19 cellular contexts compared by ENCODE assay signal in the genomic region with DNA sequence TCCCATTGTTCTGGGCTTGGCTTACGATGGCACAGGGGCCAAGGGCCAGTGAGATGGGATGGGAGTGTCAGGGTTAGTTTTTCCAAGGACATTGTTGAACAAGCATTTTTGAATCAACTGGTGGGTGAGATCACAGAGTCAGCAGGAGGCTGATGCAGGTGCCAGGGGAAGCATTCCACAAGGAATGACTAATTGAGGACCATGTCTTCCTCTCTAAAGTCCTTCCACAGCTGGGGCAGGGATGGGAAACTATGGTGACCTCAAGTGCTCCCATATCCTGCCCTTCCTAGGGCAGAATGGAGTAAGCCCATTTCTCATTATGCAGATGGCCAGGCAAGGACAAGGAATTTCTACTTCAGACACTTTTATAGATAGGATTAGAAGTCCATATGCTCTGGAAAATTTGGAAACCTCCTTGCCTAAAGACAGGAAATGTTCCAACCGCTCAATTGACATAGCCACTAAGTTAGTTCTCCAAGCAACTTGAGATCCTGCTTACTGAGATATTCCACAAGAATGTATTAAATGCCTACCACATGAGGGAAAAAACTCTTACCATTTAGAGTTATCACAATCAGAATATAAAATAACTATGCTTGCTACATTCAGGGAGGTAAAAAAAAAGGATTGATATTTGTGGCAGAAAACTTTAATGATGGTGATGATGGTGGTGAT. TPM values are rescaled to one million over a fixed set of nuclear protein-coding genes. Genes with fewer than 3 reads are reported as not detected.
A peak's percentile ranks its signal among the peaks of the same experiment; 100 is the strongest.
DNase-seq lines count a peak whose midpoint lies in the region; ATAC-seq and TF ChIP-seq lines count a peak whose summit lies in the region.
"Had no signal": no experiment of that assay in that cellular context is flagged by ENCODE, and none has a peak within 500 bp of the region (broad histone marks: within the 10 kb centered on the region; RNA-seq: fewer than 3 reads in every experiment).

No MANE protein-coding gene starts in this region.

- H3K4me1 ChIP-seq in left ventricle myocardium inferior (peaks cover 28% of the 10 kb centered on the region), upper lobe of right lung (peaks cover 7% of the 10 kb centered on the region)
- H3K4me1 ChIP-seq: pancreas had no signal

- no peak overlapping the region for H3K4me3 ChIP-seq in left ventricle myocardium inferior
- H3K4me3 ChIP-seq in fibroblast of pulmonary artery (replicated peaks; ENCODE audit: low read depth, low read length): no peak overlapping the region
- no peak overlapping the region for H3K4me3 ChIP-seq in upper lobe of right lung
- H3K4me3 ChIP-seq: pancreas had no signal

- H3K36me3 ChIP-seq in left ventricle myocardium inferior (peaks cover 16% of the 10 kb centered on the region), upper lobe of right lung (no peaks in the 10 kb centered on the region)
- H3K36me3 ChIP-seq: pancreas had no signal

- no peak for DNase-seq in left ventricle myocardium inferior
- DNase-seq in Right ventricle myocardium superior: no peak
- peak; percentile 60 for DNase-seq in NCI-H524 treated with DMSO at 0.1 percent for 48 hours (lab: John Stamatoyannopoulos, UW)
- DNase-seq in fibroblast of pulmonary artery (ENCODE audit: low read depth): peak; percentile 40
- peak; percentile 10 for DNase-seq in upper lobe of right lung
- no peak for DNase-seq in middle frontal gyrus (ENCODE audit: extremely low spot score, low spot score)
- no peak for DNase-seq in epidermal melanocyte (ENCODE audit: insufficient read length, low spot score)
- DNase-seq: activated CD4-positive, alpha-beta T cell treated with anti-CD3 and anti-CD28 coated beads for 48 hours; activated CD8-positive, alpha-beta memory T cell treated with anti-CD3 and anti-CD28 coated beads, Interleukin-2, amount 50 U/mL, for 48 hours; activated naive CD4-positive, alpha-beta T cell treated with anti-CD3 and anti-CD28 coated beads, Interleukin-2, amount 50 U/mL, for 16 hours; central memory CD4-positive, alpha-beta T cell; COR-L47; effector memory CD8-positive, alpha-beta T cell; GF-D8; NCI-H1417; NCI-H2227 treated with DMSO at 0.1 percent for 48 hours had no signal

- no peak for TF ChIP-seq CTCF in left ventricle myocardium inferior (IDR thresholded peaks at IDR 0.05; ENCODE audit: borderline replicate concordance)
- no peak for TF ChIP-seq CTCF in fibroblast of pulmonary artery (IDR thresholded peaks at IDR 0.05; ENCODE audit: low read length, missing control alignments)
- TF ChIP-seq CTCF in upper lobe of right lung (IDR thresholded peaks at IDR 0.05): no peak

- ATAC-seq in Right ventricle myocardium superior (ENCODE audit: poor library complexity) (no peak), upper lobe of right lung (no peak), HG03039 (IDR thresholded peaks at IDR 0.05; ENCODE audit: unreplicated experiment) (no peak)
- ATAC-seq: effector memory CD8-positive, alpha-beta T cell; pancreas had no signal

- H3K9me3 ChIP-seq in left ventricle myocardium inferior (replicated peaks) (peaks cover 16% of the 10 kb centered on the region), upper lobe of right lung (peaks cover 10% of the 10 kb centered on the region)
- H3K9me3 ChIP-seq: pancreas had no signal

- no peaks in the 10 kb centered on the region for H3K27me3 ChIP-seq in left ventricle myocardium inferior (ENCODE audit: low read depth)
- H3K27me3 ChIP-seq in upper lobe of right lung: no peaks in the 10 kb centered on the region
- H3K27me3 ChIP-seq: pancreas had no signal

- intact Hi-C loops in left ventricle myocardium inferior (cut with micrococcal nuclease) (no loop called here), Right ventricle myocardium superior (cut with DNase I) (no loop called here), upper lobe of right lung (cut with DNase I) (no loop called here)

- peak overlapping the region; percentile 44 for H3K27ac ChIP-seq in left ventricle myocardium inferior (replicated peaks)
- no peak overlapping the region for H3K27ac ChIP-seq in upper lobe of right lung
- H3K27ac ChIP-seq: KMS-11, pancreas had no signal

RNA-seq across cellular contexts. Expression of gene ENGASE, which starts 21.2 kb away (rescaled TPM):
- total RNA-seq in left ventricle myocardium inferior (31.5 TPM), Right ventricle myocardium superior (29.1 TPM), upper lobe of right lung (58.2 TPM)

RNA-seq across cellular contexts. Expression of gene C1QTNF1, which starts 29.4 kb away (rescaled TPM):
- total RNA-seq in left ventricle myocardium inferior (146 TPM), Right ventricle myocardium superior (143 TPM), upper lobe of right lung (28.3 TPM)

RNA-seq across cellular contexts. Expression of gene CANT1, which starts 43.8 kb away (rescaled TPM):
- total RNA-seq in left ventricle myocardium inferior (24.2 TPM), Right ventricle myocardium superior (29.8 TPM), upper lobe of right lung (59.6 TPM)

Comparison
In these comparisons a context has a peak if more than half of its experiments do, and no peak if none do; other contexts are left out.
1. DNase-seq: peak in NCI-H524 treated with DMSO at 0.1 percent for 48 hours (single experiment), fibroblast of pulmonary artery (single experiment) and upper lobe of right lung (single experiment); none in left ventricle myocardium inferior (single experiment), Right ventricle myocardium superior (single experiment), middle frontal gyrus (single experiment) and epidermal melanocyte (single experiment).